ENCODE assay signal across 29 cellular contexts in the genomic region with DNA sequence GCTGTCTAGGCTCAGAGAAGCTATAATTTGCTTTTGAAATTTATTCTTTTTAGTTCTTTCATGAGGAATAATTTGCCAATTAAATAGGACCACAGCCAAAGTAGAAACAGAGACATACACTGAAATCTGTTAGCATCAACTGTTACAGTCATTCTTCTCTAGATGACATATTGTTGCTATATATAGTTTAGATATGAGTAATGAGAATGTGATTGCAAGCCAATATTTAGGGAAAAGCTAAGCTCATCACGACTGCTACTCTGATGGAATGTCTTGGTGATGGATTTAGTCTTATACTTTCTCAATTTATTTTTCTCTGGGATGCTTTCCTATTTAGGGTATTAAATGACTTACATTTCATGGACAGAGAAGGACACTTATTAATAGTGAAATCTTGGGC.
A peak's percentile ranks its signal among the peaks of the same experiment; 100 is the strongest.
DNase-seq lines count a peak whose midpoint lies in the region; ATAC-seq and TF ChIP-seq lines count a peak whose summit lies in the region.
"Had no signal": no experiment of that assay in that cellular context is flagged by ENCODE, and none has a peak within 500 bp of the region (broad histone marks: within the 10 kb centered on the region; RNA-seq: fewer than 3 reads in every experiment).

No MANE protein-coding gene starts in this region.

- no peak for DNase-seq in mammary epithelial cell
- no peak for DNase-seq in breast epithelium (ENCODE audit: low spot score in 2 of 2)
- DNase-seq in activated T-helper 2 cell treated with anti-CD3 and anti-CD28 coated beads, Interferon-gamma antibody, Interleukin-2, Interleukin-4, amounts not matched to agents 10 μg/mL and 5 μg/mL and 100 μg/mL, durations not matched to agents 14 hours and 24 hours and 36 hours (ENCODE audit: low spot score) = no peak
- DNase-seq in fibroblast of the aortic adventitia (ENCODE audit: low read depth) = peak; percentile 13
- DNase-seq in brain microvascular endothelial cell = no peak
- no peak for DNase-seq in suprapubic skin (ENCODE audit: low spot score in 2 of 2)
- DNase-seq in natural killer cell treated with Interleukin-12 subunit alpha and Interleukin-12 subunit beta and Interleukin-15 and Interleukin-18, amount 100 ng/mL, for 72 hours (ENCODE audit: low spot score) = no peak
- DNase-seq: activated CD4-positive, alpha-beta memory T cell treated with anti-CD3 and anti-CD28 coated beads for 36 hours; activated CD4-positive, alpha-beta T cell treated with anti-CD3 and anti-CD28 coated beads for 1 hour; activated CD8-positive, alpha-beta memory T cell treated with anti-CD3 and anti-CD28 coated beads, Interleukin-2, amount 50 U/mL, for 4 hours; activated naive CD4-positive, alpha-beta T cell treated with anti-CD3 and anti-CD28 coated beads, Interleukin-2, amount 50 U/mL, for 16 hours; DMS79; effector CD8-positive, alpha-beta T cell; lower lobe of right lung; natural killer cell; NCI-H1105 treated with DMSO at 0.1 percent for 48 hours; NCI-H2029; NCI-H526; occipital lobe; PC-9; SHP77 had no signal

- WGBS in mammary epithelial cell (ENCODE audit: low coverage, missing lambda C conversion rate) = 11% methylated on average over 1 of the region's 1 CpG
- 22% methylated on average over 1 of the region's 1 CpG for WGBS in suprapubic skin

- H3K79me2 ChIP-seq in mammary epithelial cell (ENCODE audit: insufficient read depth, low read length) = no peaks in the 10 kb centered on the region

- H3K27ac ChIP-seq in mammary epithelial cell (ENCODE audit: insufficient read depth, low read depth, low read length) = peak overlapping the region; percentile 9
- no peak overlapping the region for H3K27ac ChIP-seq in breast epithelium
- no peak overlapping the region for H3K27ac ChIP-seq in brain microvascular endothelial cell
- no peak overlapping the region for H3K27ac ChIP-seq in suprapubic skin
- H3K27ac ChIP-seq: 22Rv1, foreskin keratinocyte, HL-60, KMS-11, lower lobe of right lung, PC-9 had no signal

- H3K36me3 ChIP-seq in mammary epithelial cell (ENCODE audit: insufficient read depth, low read length) = no peaks in the 10 kb centered on the region
- no peaks in the 10 kb centered on the region for H3K36me3 ChIP-seq in breast epithelium
- H3K36me3 ChIP-seq in brain microvascular endothelial cell (replicated peaks) = no peaks in the 10 kb centered on the region
- no peaks in the 10 kb centered on the region for H3K36me3 ChIP-seq in suprapubic skin
- H3K36me3 ChIP-seq: lower lobe of right lung had no signal

- TF ChIP-seq CTCF in mammary epithelial cell (conservative IDR thresholded peaks at IDR 0.05 in 1 of 2, IDR thresholded peaks at IDR 0.05 in 1 of 2; ENCODE audit: extremely low read depth in 1 of 2, insufficient read depth in 1 of 2, low read depth in 1 of 2, low read length in 2 of 2) (no peak), breast epithelium (IDR thresholded peaks at IDR 0.05) (no peak), fibroblast of the aortic adventitia (IDR thresholded peaks at IDR 0.05; ENCODE audit: insufficient read depth, low read length) (no peak), brain microvascular endothelial cell (IDR thresholded peaks at IDR 0.05; ENCODE audit: low read depth, low read length, missing control alignments) (no peak), suprapubic skin (IDR thresholded peaks at IDR 0.05) (no peak)

- H3K9ac ChIP-seq in mammary epithelial cell (ENCODE audit: insufficient read depth, low read length) = no peak overlapping the region
- H3K9ac ChIP-seq: KMS-11 had no signal

- no peak for TF ChIP-seq POLR2A in breast epithelium (IDR thresholded peaks at IDR 0.05)
- no peak for TF ChIP-seq POLR2A in suprapubic skin (IDR thresholded peaks at IDR 0.05)

- H4K20me1 ChIP-seq in mammary epithelial cell (ENCODE audit: insufficient read depth, low read length) = no peaks in the 10 kb centered on the region

- peaks cover 6% of the 10 kb centered on the region for H3K4me1 ChIP-seq in mammary epithelial cell (ENCODE audit: insufficient read depth, low read length)
- H3K4me1 ChIP-seq in breast epithelium = no peaks in the 10 kb centered on the region
- H3K4me1 ChIP-seq in suprapubic skin = no peaks in the 10 kb centered on the region
- H3K4me1 ChIP-seq: lower lobe of right lung had no signal

- CTCF ChIA-PET in mammary epithelial cell (lab: Charles Lee; ENCODE audit: low non-redundant PET) = no interaction called here

- TF ChIP-seq EP300 in suprapubic skin (IDR thresholded peaks at IDR 0.05) = no peak

- peaks cover 3% of the 10 kb centered on the region for H3K4me1 Mint-ChIP-seq in activated T-helper 2 cell treated with anti-CD3 and anti-CD28 coated beads, Interferon-gamma antibody, Interleukin-2, Interleukin-4, amounts not matched to agents 10 μg/mL and 5 μg/mL and 100 μg/mL, durations not matched to agents 14 hours and 24 hours and 36 hours (ENCODE audit: low read depth)
- no peaks in the 10 kb centered on the region for H3K4me1 Mint-ChIP-seq in natural killer cell treated with Interleukin-12 subunit alpha and Interleukin-12 subunit beta and Interleukin-15 and Interleukin-18, amount 100 ng/mL, for 72 hours (ENCODE audit: low read depth in 2 of 2)
- H3K4me1 Mint-ChIP-seq: CD14-positive monocyte; natural killer cell; stimulated activated effector memory CD8-positive, alpha-beta T cell treated with anti-CD3 and anti-CD28 coated beads, Interleukin-12 subunit alpha, Interleukin-12 subunit beta, amount 100 ng/mL, for 72 hours had no signal

- H3K9me3 Mint-ChIP-seq in activated T-helper 2 cell treated with anti-CD3 and anti-CD28 coated beads, Interferon-gamma antibody, Interleukin-2, Interleukin-4, amounts not matched to agents 10 μg/mL and 5 μg/mL and 100 μg/mL, durations not matched to agents 14 hours and 24 hours and 36 hours = no peaks in the 10 kb centered on the region
- no peaks in the 10 kb centered on the region for H3K9me3 Mint-ChIP-seq in natural killer cell treated with Interleukin-12 subunit alpha and Interleukin-12 subunit beta and Interleukin-15 and Interleukin-18, amount 100 ng/mL, for 72 hours
- H3K9me3 Mint-ChIP-seq: activated CD4-positive, alpha-beta memory T cell treated with anti-CD3 and anti-CD28 coated beads for 36 hours; stimulated activated effector memory CD8-positive, alpha-beta T cell treated with anti-CD3 and anti-CD28 coated beads, Interleukin-12 subunit alpha, Interleukin-12 subunit beta, amount 100 ng/mL, for 72 hours; T-helper 2 cell treated with Interferon-gamma antibody and Interleukin-4, amounts not matched to agents 5 μg/mL and 100 μg/mL, for 36 hours had no signal

- dilution Hi-C loops in mammary epithelial cell (cut with HindIII; ENCODE audit: low sequenced_read_pairs) = no loop called here

- H3K4me2 ChIP-seq in mammary epithelial cell (ENCODE audit: insufficient read depth, low read depth, low read length) = peak overlapping the region; percentile 17
- H3K4me2 ChIP-seq: KMS-11, PC-9 had no signal

- in situ Hi-C loops in mammary epithelial cell (cut with MboI; ENCODE audit: low sequenced_read_pairs in 2 of 2) (no loop called here), brain microvascular endothelial cell (cut with HindIII; ENCODE audit: low pct_ligation_motif_present, low sequenced_read_pairs) (no loop called here)

- intact Hi-C loops in mammary epithelial cell (cut with micrococcal nuclease) = no loop called here
- intact Hi-C loops in breast epithelium (cut with DNase I; ENCODE audit: low total_unique reads) = no loop called here
- intact Hi-C loops in activated T-helper 2 cell treated with anti-CD3 and anti-CD28 coated beads, Interferon-gamma antibody, Interleukin-2, Interleukin-4, amounts not matched to agents 10 μg/mL and 5 μg/mL and 100 μg/mL, durations not matched to agents 14 hours and 24 hours and 36 hours (cut with micrococcal nuclease) = loop anchor here (5.0 kb wide), 1 partner anchor 259 kb away; a partner anchor contains a TSS

- H3K27me3 ChIP-seq in mammary epithelial cell (ENCODE audit: insufficient read depth, low read length) (no peaks in the 10 kb centered on the region), breast epithelium (no peaks in the 10 kb centered on the region), brain microvascular endothelial cell (replicated peaks) (no peaks in the 10 kb centered on the region), suprapubic skin (no peaks in the 10 kb centered on the region)

- H3K27me3 Mint-ChIP-seq in activated T-helper 2 cell treated with anti-CD3 and anti-CD28 coated beads, Interferon-gamma antibody, Interleukin-2, Interleukin-4, amounts not matched to agents 10 μg/mL and 5 μg/mL and 100 μg/mL, durations not matched to agents 14 hours and 24 hours and 36 hours (ENCODE audit: low read depth) = peaks cover 6% of the 10 kb centered on the region
- H3K27me3 Mint-ChIP-seq in natural killer cell treated with Interleukin-12 subunit alpha and Interleukin-12 subunit beta and Interleukin-15 and Interleukin-18, amount 100 ng/mL, for 72 hours = peaks cover 15 to 34% of the 10 kb centered on the region in 2 donors

- H3K4me3 ChIP-seq in mammary epithelial cell (replicated peaks in 1 of 3; ENCODE audit: insufficient read depth in 1 of 3, low read depth in 2 of 3, low read length in 3 of 3) (no peak overlapping the region), breast epithelium (no peak overlapping the region), fibroblast of the aortic adventitia (ENCODE audit: low read depth, low read length) (no peak overlapping the region), brain microvascular endothelial cell (ENCODE audit: low read depth, low read length) (no peak overlapping the region), suprapubic skin (no peak overlapping the region)
- H3K4me3 ChIP-seq: lower lobe of right lung, PC-9 had no signal

- no peaks in the 10 kb centered on the region for H3K36me3 Mint-ChIP-seq in activated T-helper 2 cell treated with anti-CD3 and anti-CD28 coated beads, Interferon-gamma antibody, Interleukin-2, Interleukin-4, amounts not matched to agents 10 μg/mL and 5 μg/mL and 100 μg/mL, durations not matched to agents 14 hours and 24 hours and 36 hours (ENCODE audit: low read depth)
- H3K36me3 Mint-ChIP-seq in natural killer cell treated with Interleukin-12 subunit alpha and Interleukin-12 subunit beta and Interleukin-15 and Interleukin-18, amount 100 ng/mL, for 72 hours = no peaks in the 10 kb centered on the region
- H3K36me3 Mint-ChIP-seq: activated CD4-positive, alpha-beta memory T cell treated with anti-CD3 and anti-CD28 coated beads for 36 hours; CD14-positive monocyte; natural killer cell; stimulated activated effector memory CD8-positive, alpha-beta T cell treated with anti-CD3 and anti-CD28 coated beads, Interleukin-12 subunit alpha, Interleukin-12 subunit beta, amount 100 ng/mL, for 72 hours had no signal

- H3K4me3 Mint-ChIP-seq in activated T-helper 2 cell treated with anti-CD3 and anti-CD28 coated beads, Interferon-gamma antibody, Interleukin-2, Interleukin-4, amounts not matched to agents 10 μg/mL and 5 μg/mL and 100 μg/mL, durations not matched to agents 14 hours and 24 hours and 36 hours (ENCODE audit: low read depth) = no peak overlapping the region
- H3K4me3 Mint-ChIP-seq in natural killer cell treated with Interleukin-12 subunit alpha and Interleukin-12 subunit beta and Interleukin-15 and Interleukin-18, amount 100 ng/mL, for 72 hours = no peak overlapping the region
- H3K4me3 Mint-ChIP-seq: activated CD4-positive, alpha-beta memory T cell treated with anti-CD3 and anti-CD28 coated beads for 36 hours; CD14-positive monocyte; natural killer cell; stimulated activated effector memory CD8-positive, alpha-beta T cell treated with anti-CD3 and anti-CD28 coated beads, Interleukin-12 subunit alpha, Interleukin-12 subunit beta, amount 100 ng/mL, for 72 hours; T-helper 2 cell treated with Interferon-gamma antibody and Interleukin-4, amounts not matched to agents 5 μg/mL and 100 μg/mL, for 36 hours had no signal

- no TSS peak for BruUV-seq in mammary epithelial cell (replicated peaks; lab: Mats Ljungman, UMichigan)

- peak overlapping the region; percentile 64 for H3K27ac Mint-ChIP-seq in activated T-helper 2 cell treated with anti-CD3 and anti-CD28 coated beads, Interferon-gamma antibody, Interleukin-2, Interleukin-4, amounts not matched to agents 10 μg/mL and 5 μg/mL and 100 μg/mL, durations not matched to agents 14 hours and 24 hours and 36 hours
- no peak overlapping the region for H3K27ac Mint-ChIP-seq in natural killer cell treated with Interleukin-12 subunit alpha and Interleukin-12 subunit beta and Interleukin-15 and Interleukin-18, amount 100 ng/mL, for 72 hours
- H3K27ac Mint-ChIP-seq: activated CD4-positive, alpha-beta memory T cell treated with anti-CD3 and anti-CD28 coated beads for 36 hours; CD14-positive monocyte; natural killer cell; stimulated activated effector memory CD8-positive, alpha-beta T cell treated with anti-CD3 and anti-CD28 coated beads, Interleukin-12 subunit alpha, Interleukin-12 subunit beta, amount 100 ng/mL, for 72 hours; T-helper 2 cell treated with Interferon-gamma antibody and Interleukin-4, amounts not matched to agents 5 μg/mL and 100 μg/mL, for 36 hours had no signal

- H3K9me3 ChIP-seq in mammary epithelial cell (replicated peaks; ENCODE audit: insufficient read depth, low read length) (no peaks in the 10 kb centered on the region), breast epithelium (no peaks in the 10 kb centered on the region), suprapubic skin (no peaks in the 10 kb centered on the region)
- H3K9me3 ChIP-seq: lower lobe of right lung had no signal

- H2AFZ ChIP-seq in mammary epithelial cell (ENCODE audit: low read depth, low read length) = no peak overlapping the region
- H2AFZ ChIP-seq: PC-9 had no signal

- no peak for ATAC-seq in natural killer cell treated with Interleukin-12 subunit alpha and Interleukin-12 subunit beta and Interleukin-15 and Interleukin-18, amount 100 ng/mL, for 72 hours
- ATAC-seq in HG02885 (IDR thresholded peaks at IDR 0.05; ENCODE audit: poor library complexity, unreplicated experiment) = no peak
- ATAC-seq: lower lobe of right lung, natural killer cell had no signal
